Comparison of ENCODE assay signal across 11 cellular contexts in the genomic region with DNA sequence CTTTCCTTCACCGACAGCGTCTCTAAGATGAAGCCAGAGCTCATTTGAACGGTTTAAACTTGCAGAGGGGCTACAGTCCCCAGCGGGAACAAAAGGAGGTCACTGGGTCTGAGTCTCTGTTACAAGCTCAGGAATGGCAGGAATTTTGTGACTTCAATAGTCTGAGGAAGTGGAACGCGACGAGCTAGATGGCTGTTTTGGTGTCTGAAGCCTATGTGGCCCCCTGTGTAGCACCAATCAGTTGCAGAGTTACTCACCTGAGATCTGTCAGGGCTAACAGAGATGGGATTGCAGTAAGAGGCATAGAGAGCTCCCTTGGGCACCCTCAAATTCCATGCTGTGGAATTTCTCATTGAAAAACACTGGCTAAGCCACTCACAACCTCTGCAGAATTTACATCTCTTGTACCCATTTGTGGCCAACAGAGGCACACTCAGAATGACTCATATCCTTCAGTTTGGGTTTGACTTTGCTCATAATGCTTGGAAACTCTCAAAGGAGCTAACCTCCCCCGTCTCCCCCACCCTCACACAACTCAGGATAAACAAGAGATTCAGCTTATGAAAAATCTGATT. TPM values are rescaled to one million over a fixed set of nuclear protein-coding genes. Genes with fewer than 3 reads are reported as not detected.
DNase-seq lines count a peak whose midpoint lies in the region; ATAC-seq lines count a peak whose summit lies in the region.
"Had no signal": no experiment of that assay in that cellular context is flagged by ENCODE, and none has a peak within 500 bp of the region (broad histone marks: within the 10 kb centered on the region; RNA-seq: fewer than 3 reads in every experiment).

No MANE protein-coding gene starts in this region.

- H3K27me3 Mint-ChIP-seq in activated naive CD4-positive, alpha-beta T cell treated with anti-CD3 and anti-CD28 coated beads for 36 hours (ENCODE audit: low read depth) = peaks cover 2% of the 10 kb centered on the region

- no peaks in the 10 kb centered on the region for H3K9me3 Mint-ChIP-seq in activated naive CD4-positive, alpha-beta T cell treated with anti-CD3 and anti-CD28 coated beads for 36 hours

- ATAC-seq in GM21737 (IDR thresholded peaks at IDR 0.05; ENCODE audit: unreplicated experiment) = no peak
- ATAC-seq: T-helper 17 cell had no signal

- H3K36me3 Mint-ChIP-seq in activated naive CD4-positive, alpha-beta T cell treated with anti-CD3 and anti-CD28 coated beads for 36 hours (ENCODE audit: low read depth) = no peaks in the 10 kb centered on the region
- H3K36me3 Mint-ChIP-seq: CD4-positive, alpha-beta memory T cell had no signal

- H3K4me3 Mint-ChIP-seq in activated naive CD4-positive, alpha-beta T cell treated with anti-CD3 and anti-CD28 coated beads for 36 hours = no peak overlapping the region
- H3K4me3 Mint-ChIP-seq: CD4-positive, alpha-beta memory T cell; T-helper 17 cell had no signal

- intact Hi-C loops in activated naive CD4-positive, alpha-beta T cell treated with anti-CD3 and anti-CD28 coated beads for 36 hours (cut with micrococcal nuclease) = loop anchor here (5.0 to 10.0 kb wide), 3 partner anchors 109 to 683 kb away; a partner anchor contains a TSS

- H3K27ac Mint-ChIP-seq in activated naive CD4-positive, alpha-beta T cell treated with anti-CD3 and anti-CD28 coated beads for 36 hours = peak overlapping the region; percentile 55
- H3K27ac Mint-ChIP-seq: T-helper 17 cell had no signal

- CTCF ChIA-PET in activated naive CD4-positive, alpha-beta T cell treated with anti-CD3 and anti-CD28 coated beads for 36 hours (lab: Charles Lee) = interaction anchor here (0.6 to 6.7 kb wide), 7 partner anchors 9 to 1103 kb away, joined by 3 to 99 read pairs (median 5); no protein-coding TSS in a partner anchor

- DNase-seq in stimulated activated CD4-positive, alpha-beta T cell treated with anti-CD3 and anti-CD28 coated beads, Interleukin-12 subunit alpha, Interleukin-12 subunit beta, amount 100 ng/mL, for 4 hours = peak; percentile 6
- no peak for DNase-seq in stimulated activated CD4-positive, alpha-beta T cell treated with anti-CD3 and anti-CD28 coated beads, Interleukin-4, amount 100 ng/mL, for 1 hour
- peak; percentile 75 for DNase-seq in activated naive CD4-positive, alpha-beta T cell treated with anti-CD3 and anti-CD28 coated beads for 36 hours
- DNase-seq in kidney tubule cell (ENCODE audit: low spot score) = peak; percentile 79
- no peak for DNase-seq in hypothalamus (lab: John Stamatoyannopoulos, UW)
- no peak for DNase-seq in germinal center (ENCODE audit: low spot score)
- no peak for DNase-seq in NCI-H1436 treated with DMSO at 0.1 percent for 48 hours (lab: John Stamatoyannopoulos, UW)
- DNase-seq: CD4-positive, alpha-beta memory T cell; KBM-7; T-helper 17 cell had no signal

- H3K4me1 Mint-ChIP-seq in activated naive CD4-positive, alpha-beta T cell treated with anti-CD3 and anti-CD28 coated beads for 36 hours (ENCODE audit: low read depth) = peaks cover 17% of the 10 kb centered on the region

RNA-seq across cellular contexts. Expression of a gene that starts 7.1 kb away (rescaled TPM):
- not detected for total RNA-seq in activated naive CD4-positive, alpha-beta T cell treated with anti-CD3 and anti-CD28 coated beads for 36 hours
- total RNA-seq: CD4-positive, alpha-beta memory T cell; T-helper 17 cell had no signal

Comparison
In these comparisons a context has a peak if more than half of its experiments do, and no peak if none do; other contexts are left out.
1. DNase-seq: peak in stimulated activated CD4-positive, alpha-beta T cell treated with anti-CD3 and anti-CD28 coated beads, Interleukin-12 subunit alpha, Interleukin-12 subunit beta, amount 100 ng/mL, for 4 hours (single experiment), activated naive CD4-positive, alpha-beta T cell treated with anti-CD3 and anti-CD28 coated beads for 36 hours (single experiment) and kidney tubule cell (single experiment); none in stimulated activated CD4-positive, alpha-beta T cell treated with anti-CD3 and anti-CD28 coated beads, Interleukin-4, amount 100 ng/mL, for 1 hour (single experiment), hypothalamus (0 of 51), germinal center (single experiment) and NCI-H1436 treated with DMSO at 0.1 percent for 48 hours (single experiment).